ENCODE assay signal across 27 cellular contexts in the genomic region with DNA sequence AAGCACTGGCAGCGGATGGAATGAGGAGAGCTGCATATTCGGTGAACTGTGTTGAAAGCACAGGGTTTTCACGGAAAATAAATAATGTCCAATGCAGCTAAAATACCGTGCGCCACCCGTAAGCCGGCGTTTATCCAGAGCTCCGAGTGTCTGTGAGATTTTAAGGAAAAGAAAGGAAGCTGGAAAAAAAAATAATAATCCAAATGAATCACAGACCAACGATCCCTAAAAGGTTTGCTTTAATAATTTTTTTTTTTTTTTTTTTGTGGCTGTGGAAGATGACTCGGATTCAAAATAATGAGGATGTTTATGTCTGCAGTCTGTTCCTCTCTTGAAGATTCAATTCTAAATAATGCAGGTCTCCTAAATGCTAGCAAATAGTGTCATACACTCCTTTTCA.
"Had no signal": no experiment of that assay in that cellular context is flagged by ENCODE, and none has a peak within 500 bp of the region (broad histone marks: within the 10 kb centered on the region; RNA-seq: fewer than 3 reads in every experiment).

No MANE protein-coding gene starts in this region.

- H3K27ac ChIP-seq: ascending aorta, Peyer's patch, RWPE1, SJCRH30 had no signal

- DNase-seq: activated CD4-positive, alpha-beta T cell treated with anti-CD3 and anti-CD28 coated beads for 48 hours; activated CD4-positive, alpha-beta T cell treated with anti-CD3 and anti-CD28 coated beads, Interleukin-2, amount 50 U/mL, for 4 hours; activated CD4-positive, CD25-positive, alpha-beta regulatory T cell treated with anti-CD3 and anti-CD28 coated beads, Interleukin-2, amount 50 U/mL, for 72 hours; activated CD8-positive, alpha-beta memory T cell treated with anti-CD3 and anti-CD28 coated beads, Interleukin-2, amount 50 U/mL, for 48 hours; activated CD8-positive, alpha-beta T cell treated with anti-CD3 and anti-CD28 coated beads, Interleukin-2, amount 10 ng/mL, durations not matched to agents 7 days and 5 days; activated effector memory CD4-positive, alpha-beta T cell treated with Interleukin-2 at 50 U/mL for 16 hours; activated naive CD4-positive, alpha-beta T cell; activated T-cell treated with anti-CD3 and anti-CD28 coated beads, Interleukin-2, amount 50 U/mL, for 1 hour; amniotic stem cell; MM.1S; NCI-H1105; NCI-H1436; NCI-H1694 treated with DMSO at 0.1 percent for 48 hours; NCI-H2029 treated with DMSO at 0.1 percent for 48 hours; NCI-H446; NCI-H524; Peyer's patch; Right ventricle myocardium superior; SJCRH30 had no signal

- H3K9me3 ChIP-seq: ascending aorta, Peyer's patch, SJCRH30 had no signal

- H3K27ac Mint-ChIP-seq: activated CD8-positive, alpha-beta T cell treated with anti-CD3 and anti-CD28 coated beads, Interleukin-2, amount 10 ng/mL, durations not matched to agents 7 days and 5 days; activated naive CD4-positive, alpha-beta T cell treated with anti-CD3 and anti-CD28 coated beads, Interleukin-2, amount 50 U/mL, for 24 hours; activated T-helper 1 cell treated with anti-CD3 and anti-CD28 coated beads, Interleukin-12 subunit alpha, Interleukin-12 subunit beta, Interleukin-2, Interleukin-4 antibody, amounts not matched to agents 30 ng/mL and 10 ng/mL and 1 ng/mL, durations not matched to agents 14 hours and 24 hours and 36 hours; T-helper 1 cell treated with Interleukin-12 subunit alpha and Interleukin-12 subunit beta and Interleukin-4 antibody, amounts not matched to agents 30 μg/mL and 1 μg/mL, for 36 hours had no signal

- H3K4me3 Mint-ChIP-seq: activated CD8-positive, alpha-beta T cell treated with anti-CD3 and anti-CD28 coated beads, Interleukin-2, amount 10 ng/mL, durations not matched to agents 7 days and 5 days; activated naive CD4-positive, alpha-beta T cell treated with anti-CD3 and anti-CD28 coated beads, Interleukin-2, amount 50 U/mL, for 24 hours; activated T-helper 1 cell treated with anti-CD3 and anti-CD28 coated beads, Interleukin-12 subunit alpha, Interleukin-12 subunit beta, Interleukin-2, Interleukin-4 antibody, amounts not matched to agents 30 ng/mL and 10 ng/mL and 1 ng/mL, durations not matched to agents 14 hours and 24 hours and 36 hours; central memory CD8-positive, alpha-beta T cell; T-helper 1 cell treated with Interleukin-12 subunit alpha and Interleukin-12 subunit beta and Interleukin-4 antibody, amounts not matched to agents 30 μg/mL and 1 μg/mL, for 36 hours; WTC11 had no signal

- ATAC-seq: activated CD8-positive, alpha-beta T cell treated with anti-CD3 and anti-CD28 coated beads, Interleukin-2, amount 10 ng/mL, durations not matched to agents 7 days and 5 days; WTC11 had no signal

- H3K4me1 ChIP-seq: ascending aorta, Peyer's patch, SJCRH30 had no signal

- H3K9me3 Mint-ChIP-seq: activated naive CD4-positive, alpha-beta T cell treated with anti-CD3 and anti-CD28 coated beads, Interleukin-2, amount 50 U/mL, for 24 hours had no signal

- H3K4me3 ChIP-seq: ascending aorta, Peyer's patch, SJCRH30 had no signal

- H3K36me3 Mint-ChIP-seq: activated naive CD4-positive, alpha-beta T cell treated with anti-CD3 and anti-CD28 coated beads, Interleukin-2, amount 50 U/mL, for 24 hours; brain had no signal

- H3K4me1 Mint-ChIP-seq: activated naive CD4-positive, alpha-beta T cell treated with anti-CD3 and anti-CD28 coated beads, Interleukin-2, amount 50 U/mL, for 24 hours; central memory CD8-positive, alpha-beta T cell had no signal

- H3K36me3 ChIP-seq: ascending aorta, Peyer's patch, SJCRH30 had no signal

- H3K27me3 Mint-ChIP-seq: brain; central memory CD8-positive, alpha-beta T cell had no signal

- H3K27me3 ChIP-seq: ascending aorta, Peyer's patch, SJCRH30 had no signal
